ENCODE assay signal across 1 cellular context in the genomic region with DNA sequence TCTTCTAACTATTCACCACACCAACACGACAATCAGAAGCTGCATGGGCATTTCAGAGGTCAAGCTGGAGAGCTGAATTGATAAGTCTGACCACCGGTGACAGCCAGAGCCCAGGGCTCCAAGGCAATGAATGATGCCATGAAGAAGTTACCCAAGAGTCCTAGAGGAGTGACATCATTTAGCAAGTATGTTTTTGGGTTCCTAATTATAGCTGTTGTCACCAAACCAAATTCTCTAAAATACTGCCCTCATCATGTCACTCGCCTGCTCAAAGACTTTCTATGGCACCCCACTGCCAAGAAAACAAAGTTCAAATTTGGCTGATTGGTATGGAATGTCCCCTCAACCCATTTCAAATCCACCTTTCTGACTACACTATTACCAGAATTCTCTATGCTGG.
TF ChIP-seq lines count a peak whose summit lies in the region.

No MANE protein-coding gene starts in this region.

TF ChIP-seq in HEK293, 187 proteins besides CTCF, POLR2A, EP300 and RAD21 (continued from another document):
- 0 out of 2 replicates have a peak, but pooled peaks have one; percentile 44 for TF ChIP-seq ZNF184 (tag by site-specific recombination; IDR thresholded peaks at IDR 0.05)
